ENCODE assay signal across 20 cellular contexts in genomic region chr12:77345336-77345735, GRCh38.
"Had no signal": no experiment of that assay in that cellular context is flagged by ENCODE, and none has a peak within 500 bp of the region (broad histone marks: within the 10 kb centered on the region; RNA-seq: fewer than 3 reads in every experiment).

No MANE protein-coding gene starts in this region.

- H3K4me1 ChIP-seq: lower lobe of right lung, pancreas, prostate gland had no signal

- H3K9me3 Mint-ChIP-seq: endodermal cell, mesothelial cell of epicardium had no signal

- H3K27me3 ChIP-seq: pancreas had no signal

- H3K27me3 Mint-ChIP-seq: memory B cell had no signal

- H3K4me1 Mint-ChIP-seq: endodermal cell, memory B cell, natural killer cell had no signal

- H3K36me3 ChIP-seq: lower lobe of right lung, pancreas, prostate gland had no signal

- H3K9me3 ChIP-seq: lower lobe of right lung, pancreas, prostate gland had no signal

- H3K27ac ChIP-seq: coronary artery, lower lobe of right lung, pancreas, prostate gland had no signal

- H3K36me3 Mint-ChIP-seq: memory B cell, mesothelial cell of epicardium, natural killer cell had no signal

- DNase-seq: effector CD4-positive, alpha-beta T cell; endodermal cell; foreskin melanocyte; head of caudate nucleus; hypothalamus; kidney glomerular epithelial cell; lower lobe of right lung; natural killer cell; occipital lobe; pancreas; small intestine; stimulated activated CD4-positive, alpha-beta T cell treated with anti-CD3 and anti-CD28 coated beads, Interleukin-12 subunit alpha, Interleukin-12 subunit beta, amount 100 ng/mL, for 4 hours; stimulated activated naive CD4-positive, alpha-beta T cell; trophoblast cell had no signal

- ATAC-seq: left lobe of liver, lower lobe of right lung, natural killer cell, pancreas, sciatic nerve had no signal

- H3K4me3 ChIP-seq: coronary artery, lower lobe of right lung, pancreas, prostate gland had no signal

- H3K27ac Mint-ChIP-seq: endodermal cell, memory B cell, mesothelial cell of epicardium, natural killer cell had no signal

- H3K4me3 Mint-ChIP-seq: endodermal cell, memory B cell, mesothelial cell of epicardium, natural killer cell had no signal
